In the genomic region with DNA sequence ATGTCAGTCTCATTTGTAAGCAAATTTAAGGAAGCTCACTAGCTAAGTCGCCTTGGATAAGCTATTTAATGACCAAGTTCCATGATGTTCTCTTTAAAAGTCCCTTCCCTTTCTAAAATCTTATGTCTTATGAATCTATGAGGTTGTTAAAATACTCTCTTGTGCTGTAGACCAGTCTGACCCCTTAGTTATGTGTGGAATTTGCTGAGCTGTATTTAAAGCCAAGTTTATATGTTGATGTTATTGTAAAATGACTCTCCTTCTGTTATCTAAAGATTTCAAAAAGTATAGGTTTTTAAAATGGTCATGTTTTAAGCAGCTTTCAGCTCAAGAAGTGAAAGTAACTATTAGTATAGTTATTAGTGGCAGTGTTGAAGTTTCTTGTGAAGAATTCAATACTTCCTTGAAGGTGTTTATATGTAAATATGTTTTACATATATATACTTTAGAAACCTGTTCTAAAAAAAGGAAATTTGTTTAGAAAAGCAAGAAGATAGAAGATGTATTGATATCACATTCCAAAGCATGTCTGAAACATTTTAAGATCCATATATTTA, we compare ENCODE assay signal across 11 cellular contexts.
DNase-seq lines count a peak whose midpoint lies in the region; ATAC-seq and TF ChIP-seq lines count a peak whose summit lies in the region.
"Had no signal": no experiment of that assay in that cellular context is flagged by ENCODE, and none has a peak within 500 bp of the region (broad histone marks: within the 10 kb centered on the region; RNA-seq: fewer than 3 reads in every experiment).

No MANE protein-coding gene starts in this region.

- DNase-seq in activated CD4-positive, alpha-beta T cell treated with anti-CD3 and anti-CD28 coated beads for 36 hours: no peak
- DNase-seq in activated CD4-positive, alpha-beta T cell treated with anti-CD3 and anti-CD28 coated beads, Interleukin-2, amount 50 U/mL, for 1 hour: no peak
- DNase-seq in activated naive CD8-positive, alpha-beta T cell treated with anti-CD3 and anti-CD28 coated beads, Interleukin-2, amount 10 ng/mL, durations not matched to agents 7 days and 5 days: no peak
- DNase-seq in osteocyte (ENCODE audit: extremely low spot score, unreplicated experiment) (no peak), A673 (ENCODE audit: low spot score) (no peak), coronary artery (ENCODE audit: low spot score) (no peak), sigmoid colon (no peak)
- DNase-seq: NCI-H1092, SJCRH30 had no signal

- ATAC-seq in activated CD4-positive, alpha-beta T cell treated with anti-CD3 and anti-CD28 coated beads for 36 hours: no peak
- peak; percentile 48 for ATAC-seq in HG03066 (IDR thresholded peaks at IDR 0.05; ENCODE audit: low read depth, unreplicated experiment)
- no peak for ATAC-seq in activated naive CD8-positive, alpha-beta T cell treated with anti-CD3 and anti-CD28 coated beads, Interleukin-2, amount 10 ng/mL, durations not matched to agents 7 days and 5 days (ENCODE audit: low read depth)
- ATAC-seq: gastroesophageal sphincter had no signal

- TF ChIP-seq EP300 in sigmoid colon (IDR thresholded peaks at IDR 0.05): no peak

- H3K36me3 ChIP-seq in A673 (ENCODE audit: insufficient read depth, low read length, poor library complexity, severe bottlenecking) (no peaks in the 10 kb centered on the region), sigmoid colon (peaks cover 0 to 11% (median 0%) of the 10 kb centered on the region in 4 donors)

- H3K36me3 Mint-ChIP-seq in activated CD4-positive, alpha-beta T cell treated with anti-CD3 and anti-CD28 coated beads for 36 hours (ENCODE audit: low read depth): peaks cover 33% of the 10 kb centered on the region
- peaks cover 24% of the 10 kb centered on the region for H3K36me3 Mint-ChIP-seq in activated naive CD8-positive, alpha-beta T cell treated with anti-CD3 and anti-CD28 coated beads, Interleukin-2, amount 10 ng/mL, durations not matched to agents 7 days and 5 days
- H3K36me3 Mint-ChIP-seq in osteocyte (ENCODE audit: unreplicated experiment): peaks cover 6% of the 10 kb centered on the region

- no peak for TF ChIP-seq POLR2A in sigmoid colon (IDR thresholded peaks at IDR 0.05)

- no peaks in the 10 kb centered on the region for H3K9me3 Mint-ChIP-seq in activated CD4-positive, alpha-beta T cell treated with anti-CD3 and anti-CD28 coated beads for 36 hours (ENCODE audit: low read depth)
- no peaks in the 10 kb centered on the region for H3K9me3 Mint-ChIP-seq in activated naive CD8-positive, alpha-beta T cell treated with anti-CD3 and anti-CD28 coated beads, Interleukin-2, amount 10 ng/mL, durations not matched to agents 7 days and 5 days
- no peaks in the 10 kb centered on the region for H3K9me3 Mint-ChIP-seq in osteocyte (ENCODE audit: unreplicated experiment)

- peak overlapping the region; percentile 88 for H3K27ac Mint-ChIP-seq in activated CD4-positive, alpha-beta T cell treated with anti-CD3 and anti-CD28 coated beads for 36 hours
- H3K27ac Mint-ChIP-seq in activated naive CD8-positive, alpha-beta T cell treated with anti-CD3 and anti-CD28 coated beads, Interleukin-2, amount 10 ng/mL, durations not matched to agents 7 days and 5 days: peak overlapping the region; percentile 48
- H3K27ac Mint-ChIP-seq in osteocyte (ENCODE audit: unreplicated experiment): peak overlapping the region; percentile 61

- POLR2A ChIA-PET in activated CD4-positive, alpha-beta T cell treated with anti-CD3 and anti-CD28 coated beads for 36 hours (lab: Charles Lee): interaction anchor here (0.7 kb wide), 1 partner anchor 26 kb away, joined by 3 read pairs; no protein-coding TSS in a partner anchor
- POLR2A ChIA-PET in activated naive CD8-positive, alpha-beta T cell treated with anti-CD3 and anti-CD28 coated beads, Interleukin-2, amount 10 ng/mL, durations not matched to agents 7 days and 5 days (lab: Charles Lee): interaction anchor here (1.0 kb wide), 1 partner anchor 89 kb away, joined by 5 read pairs; no protein-coding TSS in a partner anchor
- POLR2A ChIA-PET in A673 (lab: Charles Lee; ENCODE audit: low non-redundant PET): no interaction called here

- H3K27me3 Mint-ChIP-seq in activated CD4-positive, alpha-beta T cell treated with anti-CD3 and anti-CD28 coated beads for 36 hours: no peaks in the 10 kb centered on the region
- H3K27me3 Mint-ChIP-seq in activated naive CD8-positive, alpha-beta T cell treated with anti-CD3 and anti-CD28 coated beads, Interleukin-2, amount 10 ng/mL, durations not matched to agents 7 days and 5 days: no peaks in the 10 kb centered on the region
- no peaks in the 10 kb centered on the region for H3K27me3 Mint-ChIP-seq in osteocyte (ENCODE audit: unreplicated experiment)

- H3K4me3 ChIP-seq in A673 (ENCODE audit: low read depth, low read length, poor library complexity, severe bottlenecking): no peak overlapping the region
- no peak overlapping the region for H3K4me3 ChIP-seq in coronary artery
- no peak overlapping the region for H3K4me3 ChIP-seq in sigmoid colon
- H3K4me3 ChIP-seq: gastroesophageal sphincter, SJCRH30 had no signal

- H3K4me1 Mint-ChIP-seq in activated CD4-positive, alpha-beta T cell treated with anti-CD3 and anti-CD28 coated beads for 36 hours: peaks cover 56% of the 10 kb centered on the region
- peaks cover 41% of the 10 kb centered on the region for H3K4me1 Mint-ChIP-seq in activated naive CD8-positive, alpha-beta T cell treated with anti-CD3 and anti-CD28 coated beads, Interleukin-2, amount 10 ng/mL, durations not matched to agents 7 days and 5 days
- H3K4me1 Mint-ChIP-seq in osteocyte (ENCODE audit: unreplicated experiment): peaks cover 29% of the 10 kb centered on the region

- H3K27ac ChIP-seq in A673 (ENCODE audit: low read depth, low read length, poor library complexity, severe bottlenecking) (no peak overlapping the region), coronary artery (no peak overlapping the region), sigmoid colon (no peak overlapping the region)
- H3K27ac ChIP-seq: gastroesophageal sphincter, SJCRH30 had no signal

- TF ChIP-seq CTCF in osteocyte (IDR thresholded peaks at IDR 0.05) (no peak), A673 (conservative IDR thresholded peaks at IDR 0.05; ENCODE audit: low read depth, low read length) (no peak), coronary artery (IDR thresholded peaks at IDR 0.05) (no peak), sigmoid colon (IDR thresholded peaks at IDR 0.05) (no peak)

- H3K27me3 ChIP-seq in A673 (replicated peaks; ENCODE audit: insufficient read depth, low read depth, low read length, poor library complexity): no peaks in the 10 kb centered on the region
- H3K27me3 ChIP-seq in sigmoid colon: no peaks in the 10 kb centered on the region
- H3K27me3 ChIP-seq: gastroesophageal sphincter, SJCRH30 had no signal

- 52 to 63% methylated on average over 1 of the region's 1 CpG for WGBS in sigmoid colon, 2 donors

- H3K4me1 ChIP-seq in A673 (ENCODE audit: insufficient read depth, low read length, poor library complexity, severe bottlenecking) (peaks cover 4% of the 10 kb centered on the region), sigmoid colon (peaks cover 0 to 19% (median 10%) of the 10 kb centered on the region in 4 donors)
- H3K4me1 ChIP-seq: SJCRH30 had no signal

- no peak overlapping the region for H3K4me3 Mint-ChIP-seq in activated CD4-positive, alpha-beta T cell treated with anti-CD3 and anti-CD28 coated beads for 36 hours
- peak overlapping the region; percentile 10 for H3K4me3 Mint-ChIP-seq in activated naive CD8-positive, alpha-beta T cell treated with anti-CD3 and anti-CD28 coated beads, Interleukin-2, amount 10 ng/mL, durations not matched to agents 7 days and 5 days
- H3K4me3 Mint-ChIP-seq in osteocyte (ENCODE audit: unreplicated experiment): peak overlapping the region; percentile 51

- H3K9me3 ChIP-seq in A673 (ENCODE audit: low read depth, low read length, poor library complexity, severe bottlenecking) (no peaks in the 10 kb centered on the region), sigmoid colon (no peaks in the 10 kb centered on the region)
- H3K9me3 ChIP-seq: gastroesophageal sphincter, SJCRH30 had no signal

- intact Hi-C loops in activated CD4-positive, alpha-beta T cell treated with anti-CD3 and anti-CD28 coated beads for 36 hours (cut with DNase I, micrococcal nuclease): loop anchor here in 1 of 2 experiments (2.0 kb wide), 3 partner anchors 33 to 75 kb away; no protein-coding TSS in a partner anchor
- intact Hi-C loops in A673 (cut with micrococcal nuclease; ENCODE audit: unreplicated experiment) (no loop called here), sigmoid colon (cut with DNase I) (no loop called here)

- no TSS peak for BruUV-seq in A673 (replicated peaks; lab: Mats Ljungman, UMichigan)

- CTCF ChIA-PET in activated CD4-positive, alpha-beta T cell treated with anti-CD3 and anti-CD28 coated beads for 36 hours (lab: Charles Lee): interaction anchor here (0.8 to 2.9 kb wide), 6 partner anchors 10 to 141 kb away, joined by 3 to 13 read pairs (median 4); no protein-coding TSS in a partner anchor
- CTCF ChIA-PET in A673 (lab: Charles Lee): no interaction called here
